In genomic region chr2:168457177-168457905, GRCh38 we compare ENCODE assay signal across 8 cellular contexts. TPM values are rescaled to one million over a fixed set of nuclear protein-coding genes. Genes with fewer than 3 reads are reported as not detected.
DNase-seq lines count a peak whose midpoint lies in the region; TF ChIP-seq lines count a peak whose summit lies in the region.

No MANE protein-coding gene starts in this region.

- H3K27me3 ChIP-seq in KMS-11 (ENCODE audit: insufficient read depth, low read depth) = no peaks in the 10 kb centered on the region
- no peaks in the 10 kb centered on the region for H3K27me3 ChIP-seq in mucosa of stomach (ENCODE audit: control insufficient read depth, insufficient read depth, low read length)

- H3K4me1 Mint-ChIP-seq in activated T-cell treated with anti-CD3 and anti-CD28 coated beads, Interleukin-2, amount 50 U/mL, for 24 hours (ENCODE audit: low read depth) = peaks cover 49% of the 10 kb centered on the region

- peak overlapping the region; percentile 28 for H3K27ac Mint-ChIP-seq in activated T-cell treated with anti-CD3 and anti-CD28 coated beads, Interleukin-2, amount 50 U/mL, for 24 hours

- peak overlapping the region; percentile 85; the same call in 1 of the 2 replicates for H3K9ac ChIP-seq in KMS-11
- H3K9ac ChIP-seq in mucosa of stomach (ENCODE audit: low read length) = peak overlapping the region; percentile 85

- H3K36me3 ChIP-seq in KMS-11 (ENCODE audit: insufficient read depth) (no peaks in the 10 kb centered on the region), mucosa of stomach (ENCODE audit: control insufficient read depth, insufficient read depth, low read length) (no peaks in the 10 kb centered on the region)

- no peaks in the 10 kb centered on the region for H3K9me3 Mint-ChIP-seq in activated T-cell treated with anti-CD3 and anti-CD28 coated beads, Interleukin-2, amount 50 U/mL, for 24 hours

- H3K4me3 ChIP-seq in KMS-11 (IDR thresholded peaks at IDR 0.05; ENCODE audit: insufficient read depth, low read depth, low read length) = peak overlapping the region; percentile 66
- H3K4me3 ChIP-seq in cardiac fibroblast (replicated peaks in 1 of 2; ENCODE audit: low read depth in 2 of 2, low read length in 2 of 2) = peak overlapping the region; percentile 90 to 93
- peak overlapping the region; percentile 84 for H3K4me3 ChIP-seq in mucosa of stomach (ENCODE audit: low read length)

- peak overlapping the region; percentile 95 for H3K4me2 ChIP-seq in KMS-11

- H3K27me3 Mint-ChIP-seq in activated T-cell treated with anti-CD3 and anti-CD28 coated beads, Interleukin-2, amount 50 U/mL, for 24 hours = no peaks in the 10 kb centered on the region

- no peak overlapping the region for H3K27ac ChIP-seq in KMS-11

- H3K9me3 ChIP-seq in mucosa of stomach (ENCODE audit: control insufficient read depth, low read length) = no peaks in the 10 kb centered on the region

- H3K4me3 Mint-ChIP-seq in activated T-cell treated with anti-CD3 and anti-CD28 coated beads, Interleukin-2, amount 50 U/mL, for 24 hours = peak overlapping the region; percentile 79

- TF ChIP-seq CTCF in KMS-11 (conservative IDR thresholded peaks at IDR 0.05; ENCODE audit: low read depth, low read length) = no peak
- TF ChIP-seq CTCF in cardiac fibroblast (IDR thresholded peaks at IDR 0.05; ENCODE audit: low read depth, low read length) = no peak

- H2AFZ ChIP-seq in KMS-11 (ENCODE audit: low read depth) = peak overlapping the region; percentile 88

- peaks cover 46% of the 10 kb centered on the region for H3K79me2 ChIP-seq in KMS-11 (ENCODE audit: insufficient read depth, low read depth)

- H3K4me1 ChIP-seq in KMS-11 (ENCODE audit: low read depth, poor library complexity, severe bottlenecking) (peaks cover 32% of the 10 kb centered on the region), mucosa of stomach (ENCODE audit: control insufficient read depth, insufficient read depth, low read length) (peaks cover 14% of the 10 kb centered on the region)

- H4K20me1 ChIP-seq in KMS-11 (ENCODE audit: insufficient read depth) = no peaks in the 10 kb centered on the region

- peaks cover 20% of the 10 kb centered on the region for H3K36me3 Mint-ChIP-seq in activated T-cell treated with anti-CD3 and anti-CD28 coated beads, Interleukin-2, amount 50 U/mL, for 24 hours (ENCODE audit: low read depth)

- DNase-seq in activated T-cell treated with anti-CD3 and anti-CD28 coated beads, Interleukin-2, amount 50 U/mL, for 24 hours = no peak
- DNase-seq in activated T-cell treated with anti-CD3 and anti-CD28 coated beads, Interleukin-2, amount 50 U/mL, for 48 hours = no peak
- DNase-seq in cardiac fibroblast (ENCODE audit: low read depth in 2 of 2) (peak in 1 of 2 donors; percentile 7), GF-D8 (lab: John Stamatoyannopoulos, UW) (no peak), cerebellum (ENCODE audit: low spot score) (no peak), epidermal melanocyte (ENCODE audit: insufficient read length, low spot score) (no peak)

RNA-seq across cellular contexts. Expression of gene CERS6, which starts 1.3 kb away (rescaled TPM):
- 73.6 TPM for total RNA-seq in cerebellum
